27 cellular contexts compared by ENCODE assay signal in the genomic region with DNA sequence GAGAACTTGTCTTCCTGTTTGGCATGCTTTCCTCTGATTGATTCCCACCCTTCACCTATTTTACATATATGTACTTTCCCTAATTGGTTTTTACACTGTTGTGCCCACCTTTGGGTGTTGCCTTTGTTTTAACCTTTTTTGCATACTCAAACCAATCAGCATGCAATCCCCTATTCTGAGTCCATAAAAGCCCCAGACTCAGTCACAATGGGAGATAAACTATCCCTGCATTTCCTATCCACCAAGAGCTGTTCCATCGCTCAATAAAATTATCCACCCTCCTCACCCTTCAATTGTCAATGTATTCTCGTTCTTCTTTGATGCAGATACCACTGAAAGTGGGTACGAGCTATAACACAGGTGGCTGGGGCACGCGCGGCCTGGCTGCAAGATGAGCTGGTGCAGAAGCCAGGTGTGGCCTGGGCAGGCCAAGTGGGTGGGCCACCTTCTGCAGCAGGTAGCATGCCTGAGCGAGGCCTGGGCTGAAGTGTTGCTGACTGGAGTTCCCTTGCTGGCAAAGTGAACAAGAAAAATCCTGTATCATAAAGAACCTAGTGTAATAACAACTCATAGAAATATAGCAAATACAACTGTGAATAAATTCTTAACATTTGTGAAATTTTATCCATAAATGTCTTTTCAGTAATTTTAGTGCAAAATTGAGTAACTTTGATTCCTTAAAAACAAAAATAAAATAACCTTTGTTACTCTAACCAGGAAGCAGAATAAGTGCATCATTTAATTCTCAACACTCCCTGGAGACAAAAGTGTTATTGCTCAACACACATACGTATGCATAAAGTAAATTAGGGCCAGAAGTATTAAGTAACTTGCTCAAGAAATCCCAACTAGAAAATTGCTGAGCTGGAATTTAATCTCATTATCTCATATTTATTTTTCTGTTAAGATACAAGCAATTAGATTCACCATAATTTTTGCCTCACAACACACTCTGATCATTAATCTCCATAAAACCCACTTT.
A peak's percentile ranks its signal among the peaks of the same experiment; 100 is the strongest.
DNase-seq lines count a peak whose midpoint lies in the region; ATAC-seq and TF ChIP-seq lines count a peak whose summit lies in the region.
"Had no signal": no experiment of that assay in that cellular context is flagged by ENCODE, and none has a peak within 500 bp of the region (broad histone marks: within the 10 kb centered on the region; RNA-seq: fewer than 3 reads in every experiment).

No MANE protein-coding gene starts in this region.

- no peaks in the 10 kb centered on the region for H3K27me3 Mint-ChIP-seq in endodermal cell (ENCODE audit: insufficient read depth)
- H3K27me3 Mint-ChIP-seq in activated naive CD4-positive, alpha-beta T cell treated with anti-CD3 and anti-CD28 coated beads for 36 hours (ENCODE audit: low read depth), result no peaks in the 10 kb centered on the region

- no peaks in the 10 kb centered on the region for H3K9me3 Mint-ChIP-seq in endodermal cell
- H3K9me3 Mint-ChIP-seq in activated naive CD4-positive, alpha-beta T cell treated with anti-CD3 and anti-CD28 coated beads for 36 hours, result peaks cover 3% of the 10 kb centered on the region
- H3K9me3 Mint-ChIP-seq: CD8-positive, alpha-beta T cell had no signal

- H3K9me3 ChIP-seq in endodermal cell (ENCODE audit: control insufficient read depth, low read length) (no peaks in the 10 kb centered on the region), left lung (peaks cover 0 to 5% of the 10 kb centered on the region in 2 donors), spleen (peaks cover 0 to 4% (median 0%) of the 10 kb centered on the region in 8 donors)
- H3K9me3 ChIP-seq: Peyer's patch, SJSA1 had no signal

- no peak overlapping the region for H3K27ac ChIP-seq in endodermal cell (ENCODE audit: low read depth, low read length)
- H3K27ac ChIP-seq in left lung, result no peak overlapping the region
- H3K27ac ChIP-seq in spleen, result no peak overlapping the region
- H3K27ac ChIP-seq: 22Rv1, HL-60, Peyer's patch, SJSA1 had no signal

- no peak overlapping the region for H3K4me3 Mint-ChIP-seq in endodermal cell
- no peak overlapping the region for H3K4me3 Mint-ChIP-seq in activated naive CD4-positive, alpha-beta T cell treated with anti-CD3 and anti-CD28 coated beads for 36 hours
- H3K4me3 Mint-ChIP-seq: CD8-positive, alpha-beta T cell had no signal

- H3K36me3 Mint-ChIP-seq in endodermal cell (ENCODE audit: low read depth), result no peaks in the 10 kb centered on the region
- no peaks in the 10 kb centered on the region for H3K36me3 Mint-ChIP-seq in activated naive CD4-positive, alpha-beta T cell treated with anti-CD3 and anti-CD28 coated beads for 36 hours (ENCODE audit: low read depth)
- H3K36me3 Mint-ChIP-seq: CD8-positive, alpha-beta T cell had no signal

- no peak overlapping the region for H3K9ac ChIP-seq in endodermal cell (ENCODE audit: extremely low read depth, low read length, poor library complexity, severe bottlenecking)

- WGBS in endodermal cell (ENCODE audit: insufficient coverage in 1 of 2, insufficient read length in 1 of 2), 2 experiments, result 90 to 98% methylated on average over 5 to 8 of the region's 8 CpGs
- 79 to 93% (median 84%) methylated on average over 8 of the region's 8 CpGs for WGBS in spleen, 5 donors

- H3K36me3 ChIP-seq in endodermal cell (ENCODE audit: control insufficient read depth, insufficient read depth, low read length), result no peaks in the 10 kb centered on the region
- no peaks in the 10 kb centered on the region for H3K36me3 ChIP-seq in left lung
- H3K36me3 ChIP-seq in spleen, result no peaks in the 10 kb centered on the region
- H3K36me3 ChIP-seq: Peyer's patch, SJSA1 had no signal

- TF ChIP-seq CTCF in endodermal cell (conservative IDR thresholded peaks at IDR 0.05), result no peak
- no peak for TF ChIP-seq CTCF in left lung (IDR thresholded peaks at IDR 0.05)
- TF ChIP-seq CTCF in spleen (IDR thresholded peaks at IDR 0.05 in 8 of 11, conservative IDR thresholded peaks at IDR 0.05 in 3 of 11), result no peak

- peaks cover 4% of the 10 kb centered on the region for H3K4me1 Mint-ChIP-seq in endodermal cell
- H3K4me1 Mint-ChIP-seq in activated naive CD4-positive, alpha-beta T cell treated with anti-CD3 and anti-CD28 coated beads for 36 hours (ENCODE audit: low read depth), result no peaks in the 10 kb centered on the region

- H3K27ac Mint-ChIP-seq in endodermal cell, result peak overlapping the region; percentile 40
- no peak overlapping the region for H3K27ac Mint-ChIP-seq in activated naive CD4-positive, alpha-beta T cell treated with anti-CD3 and anti-CD28 coated beads for 36 hours
- H3K27ac Mint-ChIP-seq: CD8-positive, alpha-beta T cell had no signal

- DNase-seq in Right ventricle myocardium inferior (ENCODE audit: missing footprints) (peak; percentile 62), Right ventricle myocardium superior (no peak), endodermal cell (peak; percentile 61), left lung (peak; percentile 27 to 42), spleen (peak; percentile 69), NCI-H1092 treated with DMSO at 0.1 percent for 48 hours (lab: John Stamatoyannopoulos, UW) (no peak)
- DNase-seq in activated naive CD4-positive, alpha-beta T cell treated with anti-CD3 and anti-CD28 coated beads for 36 hours, result no peak
- DNase-seq: AML-193; C1 segment of cervical spinal cord; Calu3; CD8-positive, alpha-beta T cell; DMS153; GOT3; KG1; NCI-H1092; NCI-H1436 treated with DMSO at 0.1 percent for 48 hours; NCI-H1930; NCI-H2227 treated with DMSO at 0.1 percent for 48 hours; NCI-H510A; NCI-H748 treated with DMSO at 0.1 percent for 48 hours; NK-92 treated with Interleukin-12 subunit alpha and Interleukin-12 subunit beta, amount 100 ng/mL, for 24 hours had no signal

- H3K4me3 ChIP-seq in endodermal cell (ENCODE audit: low read length) (no peak overlapping the region), left lung (no peak overlapping the region), spleen (no peak overlapping the region)
- H3K4me3 ChIP-seq: Peyer's patch, SJSA1 had no signal

- intact Hi-C loops in Right ventricle myocardium inferior (cut with DNase I), result no loop called here
- intact Hi-C loops in Right ventricle myocardium superior (cut with DNase I), result no loop called here
- intact Hi-C loops in left lung (cut with DNase I), result no loop called here
- intact Hi-C loops in spleen (cut with DNase I; ENCODE audit: low total_unique reads), result no loop called here
- intact Hi-C loops in activated naive CD4-positive, alpha-beta T cell treated with anti-CD3 and anti-CD28 coated beads for 36 hours (cut with micrococcal nuclease), result no loop called here

- H3K27me3 ChIP-seq in endodermal cell (ENCODE audit: control insufficient read depth, insufficient read depth, low read length, poor library complexity, severe bottlenecking) (no peaks in the 10 kb centered on the region), left lung (no peaks in the 10 kb centered on the region), spleen (replicated peaks in 1 of 7) (no peaks in the 10 kb centered on the region)
- H3K27me3 ChIP-seq: Peyer's patch, SJSA1 had no signal

- CTCF ChIA-PET in activated naive CD4-positive, alpha-beta T cell treated with anti-CD3 and anti-CD28 coated beads for 36 hours (lab: Charles Lee), result no interaction called here

- ATAC-seq in Right ventricle myocardium inferior, result no peak
- ATAC-seq in Right ventricle myocardium superior (ENCODE audit: poor library complexity), result no peak
- no peak for ATAC-seq in left lung
- no peak for ATAC-seq in GM21515 (IDR thresholded peaks at IDR 0.05; ENCODE audit: unreplicated experiment)
- ATAC-seq: CD8-positive, alpha-beta T cell; HepG2 had no signal

- H3K4me1 ChIP-seq in endodermal cell (ENCODE audit: control insufficient read depth, insufficient read depth, low read length) (no peaks in the 10 kb centered on the region), left lung (no peaks in the 10 kb centered on the region), spleen (no peaks in the 10 kb centered on the region)
- H3K4me1 ChIP-seq: Peyer's patch, SJSA1 had no signal

- no peak for TF ChIP-seq POLR2A in spleen (IDR thresholded peaks at IDR 0.05)

Comparison
In these comparisons a context has a peak if more than half of its experiments do, and no peak if none do; other contexts are left out.
1. DNase-seq: peak in Right ventricle myocardium inferior (single experiment), endodermal cell (single experiment), left lung (2 of 2) and spleen (single experiment); none in Right ventricle myocardium superior (single experiment), NCI-H1092 treated with DMSO at 0.1 percent for 48 hours (single experiment) and activated naive CD4-positive, alpha-beta T cell treated with anti-CD3 and anti-CD28 coated beads for 36 hours (single experiment).